In the genomic region with DNA sequence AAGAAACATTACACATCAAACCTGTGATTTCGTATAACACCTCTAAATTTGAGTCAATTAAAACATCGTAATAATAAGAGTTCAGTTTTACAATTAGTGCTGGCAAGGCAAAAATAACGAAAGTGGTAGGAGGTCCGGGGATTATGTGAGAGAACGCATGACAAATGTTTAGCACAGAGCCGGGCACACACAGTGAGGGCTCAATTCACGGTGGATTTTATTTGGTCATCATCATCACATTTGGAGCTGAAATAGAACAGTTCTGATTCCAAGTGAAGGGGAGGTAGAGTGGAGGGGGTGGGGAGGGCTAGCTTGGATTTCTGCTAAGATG, we compare ENCODE assay signal across 8 cellular contexts. TPM values are rescaled to one million over a fixed set of nuclear protein-coding genes. Genes with fewer than 3 reads are reported as not detected.
A peak's percentile ranks its signal among the peaks of the same experiment; 100 is the strongest.
DNase-seq lines count a peak whose midpoint lies in the region; ATAC-seq and TF ChIP-seq lines count a peak whose summit lies in the region.

No MANE protein-coding gene starts in this region.

- CTCF ChIA-PET in CD4-positive, alpha-beta memory T cell (lab: Charles Lee; ENCODE audit: partially characterized antibody) = interaction anchor here (1.1 to 3.1 kb wide), 7 partner anchors 12 to 116 kb away, joined by 3 to 26 read pairs (median 4); no protein-coding TSS in a partner anchor

- H3K9me3 Mint-ChIP-seq in CD4-positive, alpha-beta memory T cell = no peaks in the 10 kb centered on the region

- no peaks in the 10 kb centered on the region for H3K79me2 ChIP-seq in osteoblast (ENCODE audit: insufficient read depth, low read length)

- intact Hi-C loops in CD4-positive, alpha-beta memory T cell (cut with micrococcal nuclease) = loop anchor here (2.0 to 5.0 kb wide), 2 partner anchors 26 to 40 kb away; no protein-coding TSS in a partner anchor

- H3K4me3 ChIP-seq in CD4-positive, alpha-beta memory T cell (ENCODE audit: low read length in 2 of 2) = peak overlapping the region; percentile 36 to 69
- H3K4me3 ChIP-seq in NT2/D1 (ENCODE audit: insufficient read length, low read depth) (peak overlapping the region; percentile 83), endocrine pancreas (ENCODE audit: control insufficient read depth, insufficient read depth, low read length) (peak overlapping the region; percentile 34), osteoblast (ENCODE audit: insufficient read depth, low read length) (peak overlapping the region; percentile 85)

- no peaks in the 10 kb centered on the region for H3K27me3 ChIP-seq in CD4-positive, alpha-beta memory T cell (ENCODE audit: insufficient read depth, low read length)
- H3K27me3 ChIP-seq in NT2/D1 (ENCODE audit: insufficient read depth, insufficient read length) (peaks cover 32% of the 10 kb centered on the region), endocrine pancreas (ENCODE audit: control insufficient read depth, insufficient read depth, low read length) (no peaks in the 10 kb centered on the region), osteoblast (ENCODE audit: insufficient read depth, low read length) (no peaks in the 10 kb centered on the region)

- no peak for ATAC-seq in GM21390 (IDR thresholded peaks at IDR 0.05; ENCODE audit: unreplicated experiment)

- H3K4me2 ChIP-seq in osteoblast (ENCODE audit: insufficient read depth, low read length) = peak overlapping the region; percentile 88

- H3K9ac ChIP-seq in NT2/D1 (ENCODE audit: insufficient read length, low read depth) (peak overlapping the region; percentile 68), endocrine pancreas (ENCODE audit: control insufficient read depth, insufficient read depth, low read length) (peak overlapping the region; percentile 66)

- H3K27me3 Mint-ChIP-seq in CD4-positive, alpha-beta memory T cell = no peaks in the 10 kb centered on the region

- no peaks in the 10 kb centered on the region for H4K20me1 ChIP-seq in osteoblast (ENCODE audit: insufficient read depth, low read length)

- H3K36me3 ChIP-seq in CD4-positive, alpha-beta memory T cell (ENCODE audit: insufficient read depth, low read length) = no peaks in the 10 kb centered on the region
- no peaks in the 10 kb centered on the region for H3K36me3 ChIP-seq in NT2/D1 (ENCODE audit: insufficient read depth, insufficient read length, low read length)
- no peaks in the 10 kb centered on the region for H3K36me3 ChIP-seq in endocrine pancreas (ENCODE audit: control insufficient read depth, insufficient read depth, low read length)
- H3K36me3 ChIP-seq in osteoblast (ENCODE audit: insufficient read depth, low read length) = no peaks in the 10 kb centered on the region

- no peak for TF ChIP-seq CTCF in osteoblast (IDR thresholded peaks at IDR 0.05; ENCODE audit: extremely low read depth, low read depth, low read length)

- no peak for DNase-seq in CD4-positive, alpha-beta memory T cell
- DNase-seq in NT2/D1 (ENCODE audit: low read depth, low spot score) (no peak), osteoblast (ENCODE audit: insufficient read length, low spot score, missing footprints) (no peak), NCI-H82 treated with DMSO at 0.1 percent for 48 hours (lab: John Stamatoyannopoulos, UW; ENCODE audit: unreplicated experiment) (no peak), DMS53 (lab: John Stamatoyannopoulos, UW) (no peak), NCI-H1105 treated with DMSO at 0.1 percent for 48 hours (lab: John Stamatoyannopoulos, UW) (no peak)

- peaks cover 0 to 2% of the 10 kb centered on the region in 2 donors for H3K36me3 Mint-ChIP-seq in CD4-positive, alpha-beta memory T cell

- no peaks in the 10 kb centered on the region for H3K9me3 ChIP-seq in CD4-positive, alpha-beta memory T cell (ENCODE audit: control insufficient read depth in 1 of 2, low read length in 2 of 2)
- H3K9me3 ChIP-seq in NT2/D1 (ENCODE audit: insufficient read depth, low read length) = no peaks in the 10 kb centered on the region
- no peaks in the 10 kb centered on the region for H3K9me3 ChIP-seq in endocrine pancreas (ENCODE audit: control insufficient read depth, low read length)
- H3K9me3 ChIP-seq in osteoblast (ENCODE audit: low read depth, low read length) = no peaks in the 10 kb centered on the region

- peaks cover 4 to 11% (median 7%) of the 10 kb centered on the region in 4 donors for H3K4me1 Mint-ChIP-seq in CD4-positive, alpha-beta memory T cell

- H3K27ac Mint-ChIP-seq in CD4-positive, alpha-beta memory T cell = peak overlapping the region in 6 of 7 donors; percentile 13 to 77 (median 52)

- H2AFZ ChIP-seq in osteoblast (ENCODE audit: low read length) = peak overlapping the region; percentile 99

- POLR2A ChIA-PET in CD4-positive, alpha-beta memory T cell (lab: Charles Lee; ENCODE audit: partially characterized antibody) = interaction anchor here (1.2 to 3.7 kb wide), 8 partner anchors 9 to 185 kb away, joined by 4 to 47 read pairs (median 10); partner anchors contain the start of genes H3-3A and SDE2

- H3K27ac ChIP-seq in CD4-positive, alpha-beta memory T cell (ENCODE audit: low read depth, low read length) = no peak overlapping the region
- peak overlapping the region; percentile 66 for H3K27ac ChIP-seq in osteoblast (ENCODE audit: low read depth, low read length)

- peaks cover 14% of the 10 kb centered on the region for H3K4me1 ChIP-seq in CD4-positive, alpha-beta memory T cell (ENCODE audit: insufficient read depth, low read length)
- H3K4me1 ChIP-seq in NT2/D1 (ENCODE audit: insufficient read depth, insufficient read length) (peaks cover 10% of the 10 kb centered on the region), endocrine pancreas (ENCODE audit: control insufficient read depth, insufficient read depth, low read length) (no peaks in the 10 kb centered on the region), osteoblast (ENCODE audit: insufficient read depth, low read length) (peaks cover 4% of the 10 kb centered on the region)

- peak overlapping the region; percentile 84 to 98 (median 88) for H3K4me3 Mint-ChIP-seq in CD4-positive, alpha-beta memory T cell

RNA-seq across cellular contexts. Expression of gene H3-3A, which starts 20.0 kb away (rescaled TPM):
- total RNA-seq in CD4-positive, alpha-beta memory T cell = 100 to 1,000 TPM; 391 to 397 TPM
- polyA plus RNA-seq in CD4-positive, alpha-beta memory T cell = 100 to 1,000 TPM; 639 to 695 TPM
- total RNA-seq in osteoblast = 127 and 166 TPM in 2 replicates

Comparison
In these comparisons a context has a peak if more than half of its experiments do, and no peak if none do; other contexts are left out.
1. H3K4me3 ChIP-seq: peak in every context shown above with its lines; median percentile 85 in osteoblast; 83 in NT2/D1; 52 in CD4-positive, alpha-beta memory T cell; 34 in endocrine pancreas.